10 cellular contexts compared by ENCODE assay signal in the genomic region with DNA sequence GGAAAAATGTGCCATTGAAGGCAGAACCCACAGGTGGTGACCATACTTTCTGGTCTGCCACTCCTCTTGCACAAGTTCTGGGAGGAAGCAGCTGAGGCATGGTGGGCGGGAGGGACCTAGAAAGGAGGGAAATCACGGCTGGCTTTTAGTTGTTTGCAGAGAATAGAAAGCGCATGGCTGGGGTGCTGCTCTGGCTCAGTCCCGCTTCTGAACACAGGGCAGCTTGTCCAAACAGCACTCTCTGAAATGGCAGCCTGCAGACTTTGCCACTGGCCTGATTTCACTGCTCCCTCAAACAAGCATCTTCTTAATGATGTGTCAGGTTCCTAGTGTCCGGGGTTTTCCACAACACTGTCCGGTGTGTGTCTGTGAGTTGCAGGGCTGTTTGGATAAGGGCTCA.
DNase-seq lines count a peak whose midpoint lies in the region; ATAC-seq and FAIRE-seq lines count a peak whose summit lies in the region.
"Had no signal": no experiment of that assay in that cellular context is flagged by ENCODE, and none has a peak within 500 bp of the region (broad histone marks: within the 10 kb centered on the region; RNA-seq: fewer than 3 reads in every experiment).

No MANE protein-coding gene starts in this region.

- H3K27ac ChIP-seq in right cardiac atrium (ENCODE audit: low read length): peak overlapping the region; percentile 42
- peak overlapping the region; percentile 37 for H3K27ac ChIP-seq in subcutaneous abdominal adipose tissue (ENCODE audit: low read depth, low read length)

- H3K9me3 ChIP-seq in adipocyte (ENCODE audit: control insufficient read depth, low read length) (no peaks in the 10 kb centered on the region), right cardiac atrium (ENCODE audit: control insufficient read depth, low read length) (no peaks in the 10 kb centered on the region), subcutaneous abdominal adipose tissue (ENCODE audit: control insufficient read depth in 5 of 5, low read length in 5 of 5) (no peaks in the 10 kb centered on the region)

- H3K4me3 ChIP-seq in adipocyte (ENCODE audit: low read length) (no peak overlapping the region), right cardiac atrium (ENCODE audit: low read length) (no peak overlapping the region), subcutaneous abdominal adipose tissue (ENCODE audit: low read depth in 1 of 5, low read length in 5 of 5) (no peak overlapping the region)

- peak in 1 of 2 donors; percentile 5 for ATAC-seq in right cardiac atrium

- FAIRE-seq in HTR-8/SVneo (lab: Jason Lieb, UNC): peak; percentile 57
- FAIRE-seq: G401.6, H54 had no signal

- peaks cover 41% of the 10 kb centered on the region for H3K4me1 ChIP-seq in adipocyte (ENCODE audit: control insufficient read depth, insufficient read depth, low read length)
- peaks cover 10% of the 10 kb centered on the region for H3K4me1 ChIP-seq in right cardiac atrium (ENCODE audit: control insufficient read depth, insufficient read depth, low read length)
- peaks cover 6 to 34% (median 22%) of the 10 kb centered on the region in 5 donors for H3K4me1 ChIP-seq in subcutaneous abdominal adipose tissue (ENCODE audit: control insufficient read depth in 5 of 5, insufficient read depth in 5 of 5, low read length in 5 of 5)

- DNase-seq in HTR-8/SVneo (ENCODE audit: insufficient read length, low spot score) (no peak), adipocyte (ENCODE audit: low read depth) (peak; percentile 32), right cardiac atrium (peak in 1 of 3 donors; percentile 15), NCI-H2029 treated with DMSO at 0.1 percent for 48 hours (lab: John Stamatoyannopoulos, UW) (no peak), GF-D8 (lab: John Stamatoyannopoulos, UW) (no peak), middle frontal gyrus (ENCODE audit: extremely low spot score, low spot score) (no peak)
- DNase-seq: NCI-H1417 treated with DMSO at 0.1 percent for 48 hours had no signal

- 68% methylated on average over 6 of the region's 6 CpGs for WGBS in right cardiac atrium

- no peaks in the 10 kb centered on the region for H3K27me3 ChIP-seq in adipocyte (replicated peaks; ENCODE audit: control insufficient read depth, insufficient read depth, low read length)
- H3K27me3 ChIP-seq in right cardiac atrium (ENCODE audit: control insufficient read depth, insufficient read depth): no peaks in the 10 kb centered on the region
- H3K27me3 ChIP-seq in subcutaneous abdominal adipose tissue (ENCODE audit: control insufficient read depth in 5 of 5, insufficient read depth in 4 of 5, low read length in 5 of 5): no peaks in the 10 kb centered on the region

- H3K36me3 ChIP-seq in adipocyte (ENCODE audit: control insufficient read depth, insufficient read depth, low read length, severe bottlenecking) (peaks cover 49% of the 10 kb centered on the region), subcutaneous abdominal adipose tissue (ENCODE audit: control insufficient read depth in 5 of 5, insufficient read depth in 5 of 5, low read length in 5 of 5) (peaks cover 2 to 67% (median 42%) of the 10 kb centered on the region in 5 donors)

- peak overlapping the region; percentile 19 for H3K9ac ChIP-seq in adipocyte (ENCODE audit: low read length)
- no peak overlapping the region for H3K9ac ChIP-seq in subcutaneous abdominal adipose tissue (ENCODE audit: low read length in 5 of 5)

- intact Hi-C loops in right cardiac atrium (cut with DNase I): no loop called here
